ENCODE assay signal across 22 cellular contexts in genomic region chr9:90899287-90899686, GRCh38.
"Had no signal": no experiment of that assay in that cellular context is flagged by ENCODE, and none has a peak within 500 bp of the region (broad histone marks: within the 10 kb centered on the region; RNA-seq: fewer than 3 reads in every experiment).

No MANE protein-coding gene starts in this region.

- H3K36me3 ChIP-seq: colonic mucosa, ovary, thyroid gland had no signal

- H3K4me1 ChIP-seq: colonic mucosa, spleen, stomach had no signal

- H3K4me3 ChIP-seq: colonic mucosa, esophagus squamous epithelium, lung, ovary, psoas muscle, skin epidermis, spleen, stomach, thyroid gland had no signal

- ATAC-seq: left lobe of liver; stimulated activated naive B cell treated with anti-CD40 and anti-IgM and Interleukin-4, amounts not matched to agents 10 μg/mL and 1 μg/mL and 100 μg/mL, for 72 hours had no signal

- FAIRE-seq: kidney had no signal

- H3K9me3 ChIP-seq: colonic mucosa, esophagus squamous epithelium, ovary, psoas muscle, thyroid gland had no signal

- H3K9me3 Mint-ChIP-seq: memory B cell, natural killer cell had no signal

- H3K4me3 Mint-ChIP-seq: memory B cell; natural killer cell; stimulated activated naive B cell treated with anti-CD40 and anti-IgM and Interleukin-4, amounts not matched to agents 10 μg/mL and 1 μg/mL and 100 μg/mL, for 72 hours had no signal

- H3K27me3 Mint-ChIP-seq: memory B cell; stimulated activated naive B cell treated with anti-CD40 and anti-IgM and Interleukin-4, amounts not matched to agents 10 μg/mL and 1 μg/mL and 100 μg/mL, for 72 hours had no signal

- H3K27me3 ChIP-seq: colonic mucosa, esophagus squamous epithelium, ovary, spleen, stomach, thyroid gland had no signal

- H3K27ac ChIP-seq: colonic mucosa, esophagus squamous epithelium, ovary, psoas muscle, skin epidermis, spleen, stomach, thyroid gland had no signal

- H3K27ac Mint-ChIP-seq: memory B cell; natural killer cell; stimulated activated naive B cell treated with anti-CD40 and anti-IgM and Interleukin-4, amounts not matched to agents 10 μg/mL and 1 μg/mL and 100 μg/mL, for 72 hours had no signal

- DNase-seq: colonic mucosa; dermis blood vessel endothelial cell; effector memory CD4-positive, alpha-beta T cell; erythroblast; esophagus squamous epithelium; foreskin melanocyte; head of caudate nucleus; kidney; natural killer cell; occipital lobe; ovary; psoas muscle; right cardiac atrium; spleen; stimulated activated naive B cell treated with anti-CD40 and anti-IgM and Interleukin-4, amounts not matched to agents 10 μg/mL and 1 μg/mL and 100 μg/mL, for 72 hours; stomach; thyroid gland; trophoblast cell had no signal
